ENCODE assay signal across 2 cellular contexts in the genomic region with DNA sequence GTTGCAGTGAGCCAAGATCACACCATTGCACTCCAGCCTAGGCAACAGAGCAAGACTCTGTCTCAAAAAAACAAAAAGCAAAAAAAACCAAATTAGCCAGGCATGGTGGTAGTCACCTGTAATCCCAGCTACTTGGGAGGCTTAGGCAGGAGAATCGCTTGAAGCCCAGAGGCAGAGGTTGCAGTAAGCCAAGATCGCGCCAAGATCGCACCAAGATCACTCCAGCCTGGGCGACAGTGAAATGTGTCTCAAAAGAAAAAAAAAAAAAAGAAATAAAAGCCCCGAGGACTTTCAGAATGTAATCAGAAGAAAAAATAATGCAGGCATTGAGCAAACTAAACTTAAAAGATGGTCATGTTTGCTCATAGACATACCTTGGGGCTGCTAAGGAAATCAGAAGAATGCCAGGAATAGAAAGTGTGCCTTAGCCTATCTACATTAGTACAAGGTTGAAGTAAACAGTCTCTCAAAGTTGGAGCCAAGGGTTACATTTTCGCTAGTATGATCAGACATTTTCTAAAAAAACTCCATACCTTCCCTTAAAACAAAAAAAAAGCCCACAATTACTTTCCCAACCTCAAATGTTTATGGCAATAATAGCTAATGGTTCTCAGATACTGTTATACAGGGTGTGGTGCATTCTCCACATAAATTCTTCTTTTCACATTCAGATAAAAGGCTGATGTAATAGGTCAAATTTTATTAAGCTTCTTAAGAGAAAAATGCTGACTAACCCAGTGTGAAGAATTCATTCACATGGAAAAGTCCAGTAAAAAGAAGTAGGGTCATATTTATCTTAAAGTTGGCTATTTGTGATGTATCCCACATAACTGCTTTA.
TF ChIP-seq lines count a peak whose summit lies in the region.

No MANE protein-coding gene starts in this region.

TF ChIP-seq in A549, 52 proteins besides CTCF, POLR2A, EP300 and RAD21:
- TF ChIP-seq FOSL2 (IDR thresholded peaks at IDR 0.05) (no peak), FOSL2 (CRISPR knock-in tag; IDR thresholded peaks at IDR 0.05) (0 out of 2 replicates have a peak, but pooled peaks have one; percentile 4), SMC3 (IDR thresholded peaks at IDR 0.05) (no peak), ZSCAN20 (CRISPR knock-in tag; IDR thresholded peaks at IDR 0.05) (0 out of 2 replicates have a peak, but pooled peaks have one; percentile 35), ZFP36 (IDR thresholded peaks at IDR 0.05; ENCODE audit: borderline replicate concordance, partially characterized antibody) (no peak), JUN (IDR thresholded peaks at IDR 0.05) (peak; percentile 22 to 44; a peak in 1 of 5 replicates), MAFK (IDR thresholded peaks at IDR 0.05; ENCODE audit: partially characterized antibody) (peak; percentile 93), JUNB (IDR thresholded peaks at IDR 0.05) (0 out of 2 replicates have a peak, but pooled peaks have one; percentile 27), BHLHE40 (IDR thresholded peaks at IDR 0.05; ENCODE audit: low read depth, low read length) (no peak), CEBPB (IDR thresholded peaks at IDR 0.05) (no peak; a peak in 1 of 4 replicates), HMGXB4 (CRISPR knock-in tag; IDR thresholded peaks at IDR 0.05; ENCODE audit: borderline replicate concordance) (no peak), RFX5 (IDR thresholded peaks at IDR 0.05) (no peak), NFE2L2 (conservative IDR thresholded peaks at IDR 0.05; ENCODE audit: low read length) (no peak; the same call in 1 of the 2 replicates), PHF8 (IDR thresholded peaks at IDR 0.05; ENCODE audit: borderline replicate concordance, low read depth) (no peak), BCL3 (IDR thresholded peaks at IDR 0.05) (peak; percentile 34; the same call in 1 of the 3 replicates), GATA3 (IDR thresholded peaks at IDR 0.05; ENCODE audit: borderline replicate concordance) (0 out of 2 replicates have a peak, but pooled peaks have one; percentile 21)
- TF ChIP-seq, protein P1, sequence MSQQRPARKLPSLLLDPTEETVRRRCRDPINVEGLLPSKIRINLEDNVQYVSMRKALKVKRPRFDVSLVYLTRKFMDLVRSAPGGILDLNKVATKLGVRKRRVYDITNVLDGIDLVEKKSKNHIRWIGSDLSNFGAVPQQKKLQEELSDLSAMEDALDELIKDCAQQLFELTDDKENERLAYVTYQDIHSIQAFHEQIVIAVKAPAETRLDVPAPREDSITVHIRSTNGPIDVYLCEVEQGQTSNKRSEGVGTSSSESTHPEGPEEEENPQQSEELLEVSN (IDR thresholded peaks at IDR 0.05; ENCODE audit: borderline replicate concordance, low read depth) = no peak
TF ChIP-seq in A549: peak in this region for 7.

TF ChIP-seq in IMR-90, 13 proteins besides CTCF, POLR2A, EP300 and RAD21:
- TF ChIP-seq, protein P2, sequence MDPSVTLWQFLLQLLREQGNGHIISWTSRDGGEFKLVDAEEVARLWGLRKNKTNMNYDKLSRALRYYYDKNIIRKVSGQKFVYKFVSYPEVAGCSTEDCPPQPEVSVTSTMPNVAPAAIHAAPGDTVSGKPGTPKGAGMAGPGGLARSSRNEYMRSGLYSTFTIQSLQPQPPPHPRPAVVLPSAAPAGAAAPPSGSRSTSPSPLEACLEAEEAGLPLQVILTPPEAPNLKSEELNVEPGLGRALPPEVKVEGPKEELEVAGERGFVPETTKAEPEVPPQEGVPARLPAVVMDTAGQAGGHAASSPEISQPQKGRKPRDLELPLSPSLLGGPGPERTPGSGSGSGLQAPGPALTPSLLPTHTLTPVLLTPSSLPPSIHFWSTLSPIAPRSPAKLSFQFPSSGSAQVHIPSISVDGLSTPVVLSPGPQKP (IDR thresholded peaks at IDR 0.05; ENCODE audit: borderline replicate concordance, low read depth, low read length) = no peak
- TF ChIP-seq MAFK (IDR thresholded peaks at IDR 0.05; ENCODE audit: low read depth, low read length) = peak; percentile 75
